In genomic region chr10:115046686-115047244, GRCh38 we compare ENCODE assay signal across 23 cellular contexts. TPM values are rescaled to one million over a fixed set of nuclear protein-coding genes. Genes with fewer than 3 reads are reported as not detected.
"Had no signal": no experiment of that assay in that cellular context is flagged by ENCODE, and none has a peak within 500 bp of the region (broad histone marks: within the 10 kb centered on the region; RNA-seq: fewer than 3 reads in every experiment).

No MANE protein-coding gene starts in this region.

- H3K36me3 ChIP-seq: SJSA1 had no signal

- H3K4me3 ChIP-seq: SJSA1, SK-N-MC had no signal

- DNase-seq: KBM-7, MV-4-11, NCI-H1048, NCI-H1105, NCI-H1417 treated with DMSO at 0.1 percent for 48 hours, NCI-H146, NCI-H1694 treated with DMSO at 0.1 percent for 48 hours, NCI-H1930, NCI-H2081 treated with DMSO at 0.1 percent for 48 hours, NCI-H2171, NCI-H226, NCI-H446, NCI-H510A, NCI-H524 treated with DMSO at 0.1 percent for 48 hours, NCI-H69, NCI-H774, Right ventricle myocardium superior, RPMI8226, SIG-M5 had no signal

- H3K9me3 ChIP-seq: SJSA1 had no signal

- H3K27me3 ChIP-seq: SJSA1 had no signal

- H3K27ac ChIP-seq: SJSA1, SK-N-MC had no signal

RNA-seq across cellular contexts. Expression of gene ATRNL1, which starts 46.4 kb away (rescaled TPM):
- total RNA-seq: HT-29, MCF 10A had no signal
